8 cellular contexts compared by ENCODE assay signal in the genomic region with DNA sequence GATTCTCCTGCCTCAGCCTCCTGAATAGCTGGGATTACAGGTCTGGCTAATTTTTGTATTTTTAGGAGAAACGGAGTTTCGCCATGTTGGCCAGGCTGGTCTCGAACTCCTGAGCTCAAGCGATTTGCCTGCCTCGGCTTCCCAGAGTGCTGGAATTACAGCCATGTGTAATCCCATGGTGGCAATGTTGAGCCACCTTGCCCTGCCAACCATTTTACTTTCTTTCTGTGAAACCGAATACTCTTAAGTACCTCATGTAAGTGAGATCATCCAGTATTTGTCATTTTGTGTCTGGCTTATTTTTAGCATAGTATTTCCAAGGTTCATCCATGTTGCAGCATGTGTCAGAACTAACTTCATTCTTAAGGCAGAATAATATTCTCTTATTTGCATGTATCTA. TPM values are rescaled to one million over a fixed set of nuclear protein-coding genes. Genes with fewer than 3 reads are reported as not detected.
DNase-seq lines count a peak whose midpoint lies in the region; ATAC-seq, FAIRE-seq and TF ChIP-seq lines count a peak whose summit lies in the region.

No MANE protein-coding gene starts in this region.

- 75 to 80% (median 76%) methylated on average over 6 of the region's 6 CpGs for WGBS in ovary, 3 donors

- no peaks in the 10 kb centered on the region for H3K27me3 Mint-ChIP-seq in astrocyte (ENCODE audit: low read depth, unreplicated experiment)
- H3K27me3 Mint-ChIP-seq in memory B cell: no peaks in the 10 kb centered on the region

- H3K4me2 ChIP-seq in astrocyte (ENCODE audit: low read length): peak overlapping the region; percentile 79

- peaks cover 95% of the 10 kb centered on the region for H4K20me1 ChIP-seq in astrocyte (ENCODE audit: insufficient read depth, low read length)

- H3K4me1 Mint-ChIP-seq in astrocyte (ENCODE audit: low read depth, unreplicated experiment): peaks cover 68% of the 10 kb centered on the region
- H3K4me1 Mint-ChIP-seq in memory B cell: peaks cover 53% of the 10 kb centered on the region

- no peak overlapping the region for H2AFZ ChIP-seq in astrocyte (ENCODE audit: low read depth, low read length)

- peaks cover 71% of the 10 kb centered on the region for H3K4me1 ChIP-seq in astrocyte (ENCODE audit: insufficient read depth, low read length)
- H3K4me1 ChIP-seq in ovary (ENCODE audit: insufficient read depth): peaks cover 42% of the 10 kb centered on the region

- peak overlapping the region; percentile 40 for H3K4me3 ChIP-seq in astrocyte (ENCODE audit: insufficient read depth, low read depth, low read length)
- H3K4me3 ChIP-seq in ovary: no peak overlapping the region

- peak; percentile 53 for DNase-seq in HS-5 (ENCODE audit: low read depth)
- peak; percentile 79 for DNase-seq in astrocyte (ENCODE audit: low read depth)
- DNase-seq in memory B cell (ENCODE audit: low spot score in 2 of 2): no peak
- DNase-seq in 8988T: no peak
- DNase-seq in SW480 (ENCODE audit: low spot score): no peak
- no peak for DNase-seq in ovary
- no peak for DNase-seq in dedifferentiated amniotic fluid mesenchymal stem cell (ENCODE audit: extremely low spot score)

- H3K36me3 Mint-ChIP-seq in astrocyte (ENCODE audit: low read depth, unreplicated experiment): no peaks in the 10 kb centered on the region
- H3K36me3 Mint-ChIP-seq in memory B cell: peaks cover 2% of the 10 kb centered on the region

- H3K27me3 ChIP-seq in astrocyte (ENCODE audit: insufficient read depth, low read length): no peaks in the 10 kb centered on the region
- no peaks in the 10 kb centered on the region for H3K27me3 ChIP-seq in ovary

- H3K36me3 ChIP-seq in astrocyte (ENCODE audit: insufficient read depth, low read length): no peaks in the 10 kb centered on the region
- no peaks in the 10 kb centered on the region for H3K36me3 ChIP-seq in ovary

- H3K79me2 ChIP-seq in astrocyte (ENCODE audit: insufficient read depth, low read length): peaks cover 99% of the 10 kb centered on the region

- H3K9ac ChIP-seq in astrocyte (ENCODE audit: low read length): peak overlapping the region; percentile 73

- peak overlapping the region; percentile 69 for H3K4me3 Mint-ChIP-seq in astrocyte (ENCODE audit: unreplicated experiment)
- peak overlapping the region; percentile 11 for H3K4me3 Mint-ChIP-seq in memory B cell

- no peak for FAIRE-seq in astrocyte (lab: Jason Lieb, UNC)

- intact Hi-C loops in ovary (cut with DNase I): loop anchor here in 1 of 4 donors (10.0 kb wide), 1 partner anchor 73 kb away; no protein-coding TSS in a partner anchor

- H3K27ac Mint-ChIP-seq in astrocyte (ENCODE audit: unreplicated experiment) (peak overlapping the region; percentile 73), memory B cell (no peak overlapping the region)

- H3K9me3 Mint-ChIP-seq in astrocyte (ENCODE audit: unreplicated experiment) (no peaks in the 10 kb centered on the region), memory B cell (no peaks in the 10 kb centered on the region)

- peak; percentile 24; the same call in 1 of the 2 replicates for TF ChIP-seq CTCF in 22Rv1 (IDR thresholded peaks at IDR 0.05)
- TF ChIP-seq CTCF in astrocyte (IDR thresholded peaks at IDR 0.05; ENCODE audit: insufficient read depth, low read depth, low read length): no peak
- TF ChIP-seq CTCF in ovary (IDR thresholded peaks at IDR 0.05): no peak

- H3K9me3 ChIP-seq in astrocyte (ENCODE audit: insufficient read depth, low read depth, low read length): no peaks in the 10 kb centered on the region
- H3K9me3 ChIP-seq in ovary: no peaks in the 10 kb centered on the region

- no peak for TF ChIP-seq POLR2A in ovary (IDR thresholded peaks at IDR 0.05)

- H3K27ac ChIP-seq in 22Rv1: peak overlapping the region; percentile 75
- H3K27ac ChIP-seq in astrocyte (ENCODE audit: low read depth, low read length): peak overlapping the region; percentile 83
- H3K27ac ChIP-seq in ovary: peak overlapping the region in 1 of 2 donors; percentile 51

- no peak for TF ChIP-seq EP300 in ovary (IDR thresholded peaks at IDR 0.05)

- no peak for ATAC-seq in memory B cell (ENCODE audit: low read depth)

RNA-seq across cellular contexts. Expression of gene PRRC2B, which starts 8.2 kb away (rescaled TPM):
- total RNA-seq in astrocyte (260 and 292 TPM in 2 replicates), ovary (100 to 1,000 TPM in 6 of 7 donors, 10 to 100 TPM in 1; 97.6 to 319 (median 244) TPM)
- 100 to 1,000 TPM in 1 of 2 donors, 10 to 100 TPM in 1; 86.7 to 182 TPM for polyA plus RNA-seq in ovary

Comparison
In these comparisons a context has a peak if more than half of its experiments do, and no peak if none do; other contexts are left out.
1. DNase-seq: peak in HS-5 (single experiment) and astrocyte (single experiment); none in memory B cell (0 of 2), 8988T (single experiment), SW480 (single experiment), ovary (0 of 5) and dedifferentiated amniotic fluid mesenchymal stem cell (single experiment).